Comparison of ENCODE assay signal across 18 cellular contexts in the genomic region with DNA sequence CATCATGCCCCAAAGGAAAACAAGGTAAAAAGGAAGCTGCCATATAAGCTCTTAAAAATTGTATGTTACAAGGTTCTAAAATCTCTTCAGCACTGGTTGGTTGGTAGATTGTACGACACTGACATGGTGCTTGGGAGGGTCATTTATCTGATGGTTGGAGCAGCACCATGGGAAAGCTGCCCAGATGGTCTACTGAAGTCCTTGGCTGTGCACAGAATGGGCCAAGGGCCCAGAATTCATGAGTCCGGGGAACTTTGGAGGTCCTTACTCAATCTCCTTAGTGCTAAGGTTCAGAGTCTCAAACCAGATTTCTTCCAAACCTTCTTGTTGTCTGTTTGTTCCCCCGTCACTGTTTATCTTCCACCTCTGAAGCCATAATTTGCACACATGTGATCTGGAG.
DNase-seq lines count a peak whose midpoint lies in the region; ATAC-seq lines count a peak whose summit lies in the region.
"Had no signal": no experiment of that assay in that cellular context is flagged by ENCODE, and none has a peak within 500 bp of the region (broad histone marks: within the 10 kb centered on the region; RNA-seq: fewer than 3 reads in every experiment).

No MANE protein-coding gene starts in this region.

- H3K36me3 ChIP-seq in skeletal muscle tissue (ENCODE audit: control insufficient read depth in 3 of 3, insufficient read depth in 3 of 3, low read length in 3 of 3), result peaks cover 18 to 42% (median 38%) of the 10 kb centered on the region in 3 donors
- H3K36me3 ChIP-seq: BE2C, MG63 had no signal

- no peak overlapping the region for H3K9ac ChIP-seq in skeletal muscle tissue (ENCODE audit: low read depth in 1 of 3, low read length in 3 of 3)

- H3K27ac ChIP-seq in right cardiac atrium (ENCODE audit: low read length) (no peak overlapping the region), skeletal muscle tissue (ENCODE audit: low read depth, low read length) (peak overlapping the region; percentile 20)
- H3K27ac ChIP-seq: 22Rv1 had no signal

- intact Hi-C loops in right cardiac atrium (cut with DNase I), result loop anchor here (5.0 to 10.0 kb wide), 4 partner anchors 355 to 437 kb away; no protein-coding TSS in a partner anchor

- peaks cover 77% of the 10 kb centered on the region for H3K36me3 Mint-ChIP-seq in activated T-cell treated with anti-CD3 and anti-CD28 coated beads, Interleukin-2, amount 50 U/mL, for 24 hours (ENCODE audit: low read depth)
- H3K36me3 Mint-ChIP-seq in T-cell, result peaks cover 62% of the 10 kb centered on the region

- H3K27ac Mint-ChIP-seq in activated T-cell treated with anti-CD3 and anti-CD28 coated beads, Interleukin-2, amount 50 U/mL, for 24 hours, result peak overlapping the region; percentile 51
- peak overlapping the region in 1 of 2 donors; percentile 50 for H3K27ac Mint-ChIP-seq in T-cell

- ATAC-seq in right cardiac atrium (peak; percentile 35 to 63), T-cell (replicated peaks in 1 of 4) (no peak)

- no peak for DNase-seq in activated T-cell treated with anti-CD3 and anti-CD28 coated beads, Interleukin-2, amount 50 U/mL, for 24 hours
- no peak for DNase-seq in activated T-cell treated with anti-CD3 and anti-CD28 coated beads, Interleukin-2, amount 50 U/mL, for 1 hour
- DNase-seq in cerebellar cortex (ENCODE audit: low spot score), result peak; percentile 61
- peak in 2 of 3 donors; percentile 52 to 87 for DNase-seq in right cardiac atrium
- DNase-seq in NCI-H1092 treated with DMSO at 0.1 percent for 48 hours (lab: John Stamatoyannopoulos, UW), result no peak
- DNase-seq in activated CD4-positive, CD25-positive, alpha-beta regulatory T cell treated with anti-CD3 and anti-CD28 coated beads, Interleukin-2, amount 50 U/mL, for 72 hours, result no peak
- DNase-seq in T-cell, result no peak
- DNase-seq: BE2C; CD4-positive, alpha-beta memory T cell; DMS79; HCEC 1CT; Karpas-422; MG63; NCI-H1105; NCI-H1694; NCI-H526 treated with DMSO at 0.1 percent for 48 hours had no signal

- H3K9me3 ChIP-seq in right cardiac atrium (ENCODE audit: control insufficient read depth, low read length) (no peaks in the 10 kb centered on the region), skeletal muscle tissue (ENCODE audit: control insufficient read depth in 3 of 3, low read length in 3 of 3) (no peaks in the 10 kb centered on the region)
- H3K9me3 ChIP-seq: BE2C, MG63 had no signal

- peaks cover 6% of the 10 kb centered on the region for H3K4me1 ChIP-seq in right cardiac atrium (ENCODE audit: control insufficient read depth, insufficient read depth, low read length)
- peaks cover 15 to 37% (median 23%) of the 10 kb centered on the region in 3 donors for H3K4me1 ChIP-seq in skeletal muscle tissue (ENCODE audit: control insufficient read depth in 3 of 3, insufficient read depth in 3 of 3, low read length in 3 of 3)
- H3K4me1 ChIP-seq: BE2C had no signal

- no peaks in the 10 kb centered on the region for H3K27me3 ChIP-seq in right cardiac atrium (ENCODE audit: control insufficient read depth, insufficient read depth)
- H3K27me3 ChIP-seq in skeletal muscle tissue (ENCODE audit: control insufficient read depth in 3 of 3, insufficient read depth in 3 of 3, low read length in 3 of 3), result no peaks in the 10 kb centered on the region
- H3K27me3 ChIP-seq: BE2C, MG63 had no signal

- POLR2A ChIA-PET in T-cell (lab: Charles Lee), result interaction anchor here in 1 of 2 donors (0.7 kb wide), 1 partner anchor 83 kb away, joined by 4 read pairs; no protein-coding TSS in a partner anchor

- WGBS in right cardiac atrium, result 34% methylated on average over 3 of the region's 3 CpGs

- no peaks in the 10 kb centered on the region for H3K27me3 Mint-ChIP-seq in activated T-cell treated with anti-CD3 and anti-CD28 coated beads, Interleukin-2, amount 50 U/mL, for 24 hours
- no peaks in the 10 kb centered on the region for H3K27me3 Mint-ChIP-seq in T-cell
- H3K27me3 Mint-ChIP-seq: CD4-positive, alpha-beta memory T cell had no signal

- CTCF ChIA-PET in T-cell (lab: Charles Lee), result interaction anchor here in 1 of 2 donors (0.5 kb wide), 1 partner anchor 23 kb away, joined by 3 read pairs; no protein-coding TSS in a partner anchor

- H3K4me3 ChIP-seq in right cardiac atrium (ENCODE audit: low read length), result no peak overlapping the region
- H3K4me3 ChIP-seq in skeletal muscle tissue (ENCODE audit: low read length in 3 of 3), result no peak overlapping the region
- H3K4me3 ChIP-seq: MG63 had no signal

- H3K4me1 Mint-ChIP-seq in activated T-cell treated with anti-CD3 and anti-CD28 coated beads, Interleukin-2, amount 50 U/mL, for 24 hours (ENCODE audit: low read depth), result peaks cover 9% of the 10 kb centered on the region
- peaks cover 0 to 8% (median 5%) of the 10 kb centered on the region in 3 donors for H3K4me1 Mint-ChIP-seq in T-cell

- peaks cover 2% of the 10 kb centered on the region for H3K9me3 Mint-ChIP-seq in activated T-cell treated with anti-CD3 and anti-CD28 coated beads, Interleukin-2, amount 50 U/mL, for 24 hours
- H3K9me3 Mint-ChIP-seq in T-cell, result peaks cover 0 to 4% (median 3%) of the 10 kb centered on the region in 3 donors

- no peak overlapping the region for H3K4me3 Mint-ChIP-seq in activated T-cell treated with anti-CD3 and anti-CD28 coated beads, Interleukin-2, amount 50 U/mL, for 24 hours
- H3K4me3 Mint-ChIP-seq in T-cell, result no peak overlapping the region
- H3K4me3 Mint-ChIP-seq: CD4-positive, alpha-beta memory T cell had no signal

Comparison
In these comparisons a context has a peak if more than half of its experiments do, and no peak if none do; other contexts are left out.
1. DNase-seq: peak in cerebellar cortex (single experiment) and right cardiac atrium (2 of 3); none in activated T-cell treated with anti-CD3 and anti-CD28 coated beads, Interleukin-2, amount 50 U/mL, for 24 hours (single experiment), activated T-cell treated with anti-CD3 and anti-CD28 coated beads, Interleukin-2, amount 50 U/mL, for 1 hour (single experiment), NCI-H1092 treated with DMSO at 0.1 percent for 48 hours (single experiment), activated CD4-positive, CD25-positive, alpha-beta regulatory T cell treated with anti-CD3 and anti-CD28 coated beads, Interleukin-2, amount 50 U/mL, for 72 hours (single experiment) and T-cell (0 of 34).
2. ATAC-seq: peak in right cardiac atrium (2 of 2); none in T-cell (0 of 4).